24 cellular contexts compared by ENCODE assay signal in the genomic region with DNA sequence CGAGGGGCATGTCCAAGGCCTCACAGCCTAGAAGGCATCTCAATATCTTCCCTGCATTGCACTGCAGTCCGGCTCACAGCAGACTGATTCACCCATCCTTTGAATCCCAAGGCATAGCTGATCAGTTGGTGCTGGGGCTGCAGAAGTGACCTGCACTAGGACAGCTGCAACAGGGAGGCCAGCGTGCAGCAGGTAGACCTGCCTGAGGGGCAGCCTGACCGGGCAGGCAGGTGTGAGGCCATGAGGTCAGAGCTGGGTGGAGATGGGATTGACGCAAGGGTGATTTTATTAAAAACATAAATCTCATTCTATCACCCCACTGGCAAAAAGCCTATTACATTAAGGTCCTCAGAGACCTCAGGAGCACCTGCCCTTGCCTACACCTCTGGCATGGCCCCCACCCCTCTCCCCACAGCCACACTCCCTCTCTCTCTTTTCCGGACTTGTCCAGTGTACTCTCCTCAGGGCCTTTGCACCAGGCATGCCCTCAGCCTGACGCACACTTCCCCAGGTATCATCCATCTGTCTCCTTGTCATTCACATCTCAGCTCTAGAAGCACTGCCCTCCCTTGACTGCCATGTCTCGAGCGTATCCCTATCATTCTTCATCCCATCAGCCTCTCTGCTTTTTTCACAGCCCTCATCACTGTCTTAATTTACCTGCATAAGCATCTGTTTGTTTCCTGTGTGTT.
"Had no signal": no experiment of that assay in that cellular context is flagged by ENCODE, and none has a peak within 500 bp of the region (broad histone marks: within the 10 kb centered on the region; RNA-seq: fewer than 3 reads in every experiment).

No MANE protein-coding gene starts in this region.

- H3K36me3 ChIP-seq: breast epithelium, neutrophil, right atrium auricular region, suprapubic skin, transverse colon had no signal

- H3K4me2 ChIP-seq: smooth muscle cell had no signal

- H3K9me3 ChIP-seq: neutrophil, suprapubic skin, transverse colon had no signal

- H3K27ac ChIP-seq: left ventricle myocardium inferior, neutrophil, right atrium auricular region, suprapubic skin, transverse colon had no signal

- DNase-seq: activated CD4-positive, alpha-beta T cell treated with anti-CD3 and anti-CD28 coated beads for 36 hours; activated CD4-positive, CD25-positive, alpha-beta regulatory T cell; activated CD8-positive, alpha-beta memory T cell treated with anti-CD3 and anti-CD28 coated beads, Interleukin-2, amount 10 ng/mL, durations not matched to agents 7 days and 5 days; activated CD8-positive, alpha-beta T cell treated with anti-CD3 and anti-CD28 coated beads, Interleukin-2, amount 10 ng/mL, durations not matched to agents 7 days and 5 days; activated gamma-delta T cell; activated naive CD4-positive, alpha-beta T cell treated with anti-CD3 and anti-CD28 coated beads, Interleukin-2, amount 10 ng/mL, durations not matched to agents 7 days and 5 days; amygdala; central memory CD4-positive, alpha-beta T cell; endodermal cell; foreskin melanocyte; left ventricle myocardium inferior; nephron progenitor cell; stimulated activated CD4-positive, alpha-beta T cell treated with anti-CD3 and anti-CD28 coated beads, Interleukin-1b, Interleukin-23, amount 100 ng/mL, for 48 hours; stimulated activated CD4-positive, alpha-beta T cell treated with anti-CD3 and anti-CD28 coated beads, Interleukin-4, amount 100 ng/mL, for 4 hours; stimulated activated CD8-positive, alpha-beta memory T cell treated with anti-CD3 and anti-CD28 coated beads, Interleukin-4, amount 100 ng/mL, for 48 hours; stimulated activated naive B cell treated with anti-CD40 and anti-IgM and Interleukin-4, amounts not matched to agents 10 μg/mL and 1 μg/mL and 100 μg/mL, for 72 hours; T-cell; transverse colon had no signal

- ATAC-seq: activated CD4-positive, alpha-beta T cell treated with anti-CD3 and anti-CD28 coated beads for 36 hours; activated CD8-positive, alpha-beta memory T cell treated with anti-CD3 and anti-CD28 coated beads, Interleukin-2, amount 10 ng/mL, durations not matched to agents 7 days and 5 days; activated CD8-positive, alpha-beta T cell treated with anti-CD3 and anti-CD28 coated beads, Interleukin-2, amount 10 ng/mL, durations not matched to agents 7 days and 5 days; stimulated activated naive B cell treated with anti-CD40 and anti-IgM and Interleukin-4, amounts not matched to agents 10 μg/mL and 1 μg/mL and 100 μg/mL, for 72 hours; T-cell had no signal

- H3K9me3 Mint-ChIP-seq: endodermal cell had no signal

- H3K4me3 Mint-ChIP-seq: activated CD4-positive, alpha-beta T cell treated with anti-CD3 and anti-CD28 coated beads for 36 hours; activated CD8-positive, alpha-beta memory T cell treated with anti-CD3 and anti-CD28 coated beads, Interleukin-2, amount 10 ng/mL, durations not matched to agents 7 days and 5 days; activated CD8-positive, alpha-beta T cell treated with anti-CD3 and anti-CD28 coated beads, Interleukin-2, amount 10 ng/mL, durations not matched to agents 7 days and 5 days; activated naive CD4-positive, alpha-beta T cell treated with anti-CD3 and anti-CD28 coated beads, Interleukin-2, amount 10 ng/mL, durations not matched to agents 7 days and 5 days; endodermal cell; nephron progenitor cell; stimulated activated naive B cell treated with anti-CD40 and anti-IgM and Interleukin-4, amounts not matched to agents 10 μg/mL and 1 μg/mL and 100 μg/mL, for 72 hours; T-cell had no signal

- H3K27ac Mint-ChIP-seq: activated CD4-positive, alpha-beta T cell treated with anti-CD3 and anti-CD28 coated beads for 36 hours; activated CD8-positive, alpha-beta memory T cell treated with anti-CD3 and anti-CD28 coated beads, Interleukin-2, amount 10 ng/mL, durations not matched to agents 7 days and 5 days; activated naive CD4-positive, alpha-beta T cell treated with anti-CD3 and anti-CD28 coated beads, Interleukin-2, amount 10 ng/mL, durations not matched to agents 7 days and 5 days; endodermal cell; nephron progenitor cell; stimulated activated naive B cell treated with anti-CD40 and anti-IgM and Interleukin-4, amounts not matched to agents 10 μg/mL and 1 μg/mL and 100 μg/mL, for 72 hours had no signal

- H3K27me3 Mint-ChIP-seq: activated CD4-positive, alpha-beta T cell treated with anti-CD3 and anti-CD28 coated beads for 36 hours; activated CD8-positive, alpha-beta memory T cell treated with anti-CD3 and anti-CD28 coated beads, Interleukin-2, amount 10 ng/mL, durations not matched to agents 7 days and 5 days; activated naive CD4-positive, alpha-beta T cell treated with anti-CD3 and anti-CD28 coated beads, Interleukin-2, amount 10 ng/mL, durations not matched to agents 7 days and 5 days; stimulated activated naive B cell treated with anti-CD40 and anti-IgM and Interleukin-4, amounts not matched to agents 10 μg/mL and 1 μg/mL and 100 μg/mL, for 72 hours; T-cell had no signal

- H3K4me3 ChIP-seq: breast epithelium, esophagus muscularis mucosa, left ventricle myocardium inferior, right atrium auricular region, smooth muscle cell, suprapubic skin, transverse colon had no signal

- H3K27me3 ChIP-seq: breast epithelium, esophagus muscularis mucosa, neutrophil, right atrium auricular region, suprapubic skin, transverse colon had no signal
